In the genomic region with DNA sequence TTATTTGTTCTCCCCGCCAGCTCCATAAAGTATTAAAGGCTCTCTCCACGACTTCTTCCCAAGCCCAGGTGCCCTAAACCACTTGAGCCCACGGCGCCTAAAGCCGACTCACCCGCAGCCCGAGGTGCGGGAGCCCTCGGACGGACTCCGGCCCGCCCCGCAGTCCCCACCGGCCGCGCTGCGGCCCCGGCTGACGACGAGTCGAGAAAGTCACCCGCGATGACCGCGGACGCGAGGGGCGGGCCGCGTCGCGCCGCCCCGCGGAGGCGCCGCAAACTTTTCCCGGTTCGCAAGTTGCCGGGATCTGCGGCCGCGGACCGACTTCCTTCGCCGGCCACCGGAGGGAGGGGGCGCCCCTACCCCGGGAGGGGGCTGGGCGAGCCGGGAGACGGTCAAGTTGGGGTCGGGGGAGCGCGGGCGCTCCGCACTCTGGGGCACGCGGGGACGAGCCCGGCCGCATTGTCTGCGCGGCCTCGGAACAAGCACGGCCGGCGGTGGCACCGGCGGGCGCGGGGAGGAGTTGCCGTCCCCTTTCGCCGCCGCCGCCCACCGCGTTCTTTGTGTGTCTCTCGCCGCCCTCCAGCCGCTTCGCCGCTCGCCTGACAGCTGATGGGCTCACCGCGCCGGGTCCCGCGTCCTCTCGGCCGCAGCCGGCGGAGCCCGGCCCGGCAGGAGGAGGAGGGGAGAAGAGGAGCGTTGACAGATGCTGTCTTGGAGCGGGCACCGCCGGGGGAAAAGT, we compare ENCODE assay signal across 8 cellular contexts.
DNase-seq lines count a peak whose midpoint lies in the region; ATAC-seq, FAIRE-seq and TF ChIP-seq lines count a peak whose summit lies in the region.

No MANE protein-coding gene starts in this region.

- H3K4me2 ChIP-seq in PC-9: peak overlapping the region; percentile 79

- peaks cover 4% of the 10 kb centered on the region; the same call in 1 of the 2 replicates for H3F3A ChIP-seq in PC-9 (ENCODE audit: insufficient read depth, low read depth)

- no peaks in the 10 kb centered on the region for H4K20me1 ChIP-seq in PC-9 (ENCODE audit: insufficient read depth)

- CTCF ChIA-PET in PC-9 (lab: Charles Lee): interaction anchor here (0.7 to 1.2 kb wide), 2 partner anchors 9 to 15 kb away, joined by 3 to 5 read pairs; no protein-coding TSS in a partner anchor

- no TSS peak for BruUV-seq in PC-9 (replicated peaks; lab: Mats Ljungman, UMichigan)

- TF ChIP-seq POLR2A in GM12892 (IDR thresholded peaks at IDR 0.05; ENCODE audit: low read depth, low read length): no peak

- peak overlapping the region; percentile 84 for H2AFZ ChIP-seq in PC-9

- H3K4me1 ChIP-seq in PC-9 (replicated peaks; ENCODE audit: insufficient read depth): peaks cover 30% of the 10 kb centered on the region
- H3K4me1 ChIP-seq in urinary bladder (ENCODE audit: insufficient read depth): no peaks in the 10 kb centered on the region

- ATAC-seq in GM21786 (IDR thresholded peaks at IDR 0.05; ENCODE audit: unreplicated experiment) (peak; percentile 45), HG03469 (IDR thresholded peaks at IDR 0.05; ENCODE audit: unreplicated experiment) (no peak)

- WGBS in urinary bladder: under 1% methylated on average over 100 of the region's 100 CpGs

- no peaks in the 10 kb centered on the region for H3K9me2 ChIP-seq in PC-9 (ENCODE audit: insufficient read depth)

- POLR2A ChIA-PET in PC-9 (lab: Charles Lee; ENCODE audit: unreplicated experiment): interaction anchor here (0.6 to 0.8 kb wide), 3 partner anchors 42 to 752 kb away, joined by 4 to 5 read pairs (median 4); no protein-coding TSS in a partner anchor

- no peak; the same call in 1 of the 2 replicates for TF ChIP-seq CTCF in PC-9 (conservative IDR thresholded peaks at IDR 0.05)

- H3K4me3 ChIP-seq in PC-9 (peak overlapping the region; percentile 81), urinary bladder (ENCODE audit: low read depth, low read length) (peak overlapping the region; percentile 79)

- DNase-seq in GM12892 (ENCODE audit: insufficient read length) (peak; percentile 8), PC-9 (peak in 1 of 2 experiments; percentile 43), epithelial cell of prostate (ENCODE audit: low read depth, low spot score) (no peak), middle frontal gyrus (ENCODE audit: extremely low spot score, low spot score) (peak; percentile 9), NK-92 (lab: John Stamatoyannopoulos, UW; ENCODE audit: unreplicated experiment) (no peak)

- H3K27me3 ChIP-seq in PC-9 (ENCODE audit: insufficient read depth, low read depth): no peaks in the 10 kb centered on the region

- no peak for FAIRE-seq in GM12892 (lab: Jason Lieb, UNC)

- H3K36me3 ChIP-seq in PC-9 (ENCODE audit: low read depth): peaks cover 21% of the 10 kb centered on the region
- H3K36me3 ChIP-seq in urinary bladder (ENCODE audit: insufficient read depth): no peaks in the 10 kb centered on the region

- intact Hi-C loops in PC-9 (cut with micrococcal nuclease; ENCODE audit: unreplicated experiment): loop anchor here (1.0 to 5.0 kb wide), 5 partner anchors 16 to 90 kb away; no protein-coding TSS in a partner anchor

- peaks cover 45% of the 10 kb centered on the region for H3K79me2 ChIP-seq in PC-9 (ENCODE audit: low read depth)

- no peaks in the 10 kb centered on the region for H3K9me3 ChIP-seq in PC-9 (ENCODE audit: insufficient read depth, low read depth)

- H3K27ac ChIP-seq in PC-9 (peak overlapping the region; percentile 48), epithelial cell of prostate (peak overlapping the region; percentile 65), urinary bladder (ENCODE audit: low read depth) (peak overlapping the region; percentile 76)

Comparison
In these comparisons a context has a peak if more than half of its experiments do, and no peak if none do; other contexts are left out.
1. DNase-seq: peak in GM12892 (single experiment) and middle frontal gyrus (single experiment); none in epithelial cell of prostate (single experiment) and NK-92 (single experiment).
2. Peak in every context shown above with its lines, with median percentiles within 50 percentile points of each other: H3K27ac ChIP-seq.